8 cellular contexts compared by ENCODE assay signal in the genomic region with DNA sequence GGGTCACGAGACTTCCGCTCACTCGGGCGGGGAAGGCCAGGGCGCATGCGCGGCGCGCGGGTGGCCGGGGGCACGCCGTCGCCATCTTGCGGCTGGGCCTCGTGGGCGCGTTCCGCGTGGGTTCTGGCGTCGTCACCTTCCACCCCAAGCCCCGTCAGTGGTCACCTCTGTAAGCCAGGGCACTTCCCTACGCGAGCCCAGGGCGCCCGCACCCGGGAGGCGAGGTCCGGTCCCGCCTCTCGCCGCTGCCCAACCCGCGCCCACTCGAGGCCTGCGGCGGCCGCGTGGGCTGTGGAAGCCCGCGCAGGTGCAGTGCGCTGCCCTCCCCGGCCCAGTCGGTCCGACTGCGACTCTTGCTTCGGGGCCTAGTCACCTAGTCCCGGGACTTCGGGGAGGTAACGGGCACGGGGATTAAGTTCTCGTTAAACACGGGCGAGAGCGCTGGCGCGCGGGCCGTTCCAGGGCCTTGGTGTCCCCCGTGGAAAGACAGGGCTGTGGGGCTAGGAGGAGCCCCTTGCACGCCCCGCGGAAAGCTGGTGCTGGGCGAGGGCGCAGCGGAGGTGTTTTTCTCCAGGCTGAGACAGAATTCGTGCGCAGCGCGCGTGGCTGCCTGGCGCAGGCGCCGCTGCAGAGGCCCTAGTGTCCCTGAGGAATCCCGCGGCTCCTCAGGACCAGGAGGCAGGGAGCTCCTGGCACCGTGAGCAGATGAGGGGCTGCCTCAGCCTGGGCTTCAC. TPM values are rescaled to one million over a fixed set of nuclear protein-coding genes. Genes with fewer than 3 reads are reported as not detected.
DNase-seq lines count a peak whose midpoint lies in the region; ATAC-seq and TF ChIP-seq lines count a peak whose summit lies in the region.

No MANE protein-coding gene starts in this region.

- DNase-seq in NCI-H1694 treated with DMSO at 0.1 percent for 48 hours (lab: John Stamatoyannopoulos, UW), result peak; percentile 77
- DNase-seq in NCI-H1694 (lab: John Stamatoyannopoulos, UW), result no peak
- peak; percentile 94 to 95 for DNase-seq in NCI-H524 (lab: John Stamatoyannopoulos, UW)
- DNase-seq in activated CD4-positive, alpha-beta T cell treated with anti-CD3 and anti-CD28 coated beads, Interleukin-2, amount 50 U/mL, for 24 hours (ENCODE audit: low read depth in 1 of 2, low spot score in 1 of 2), result peak; percentile 87 to 95
- peak; percentile 92 for DNase-seq in dermis blood vessel endothelial cell
- peak; percentile 96 to 97 (median 97) for DNase-seq in right lobe of liver
- DNase-seq in stimulated activated CD4-positive, alpha-beta T cell treated with anti-CD3 and anti-CD28 coated beads, Interleukin-4, amount 100 ng/mL, for 4 hours, result peak; percentile 95 to 96

- no peaks in the 10 kb centered on the region for H3K27me3 ChIP-seq in right lobe of liver

- H3K27ac ChIP-seq in right lobe of liver, result peak overlapping the region; percentile 96 to 99 (median 99)

- peak; percentile 43 for ATAC-seq in HG03066 (IDR thresholded peaks at IDR 0.05; ENCODE audit: low read depth, unreplicated experiment)
- ATAC-seq in right lobe of liver, result peak; percentile 6 to 32 (median 16)

- intact Hi-C loops in right lobe of liver (cut with DNase I), result no loop called here

- peak in 3 of 4 donors; percentile 30 to 56 (median 38) for TF ChIP-seq CTCF in right lobe of liver (IDR thresholded peaks at IDR 0.05)

- 0% methylated on average over 4 of the region's 78 CpGs for WGBS in right lobe of liver (ENCODE audit: insufficient coverage, low coverage, low lambda C conversion rate, missing lambda C conversion rate)

- peaks cover 0 to 42% (median 21%) of the 10 kb centered on the region in 4 donors for H3K4me1 ChIP-seq in right lobe of liver

- TF ChIP-seq POLR2A in right lobe of liver (IDR thresholded peaks at IDR 0.05), result peak; percentile 92

- H3K9me3 ChIP-seq in right lobe of liver, result no peaks in the 10 kb centered on the region

- H3K4me3 ChIP-seq in right lobe of liver, result peak overlapping the region; percentile 87 to 99 (median 93)

- peaks cover 0 to 16% (median 8%) of the 10 kb centered on the region in 4 donors for H3K36me3 ChIP-seq in right lobe of liver

RNA-seq across cellular contexts. Expression of gene ARHGDIA, which starts 0.4 kb away (rescaled TPM):
- total RNA-seq in dermis blood vessel endothelial cell, result 195 and 495 TPM in 2 replicates
- 100 to 1,000 TPM in 5 of 6 experiments, 10 to 100 TPM in 1; 92.4 to 162 (median 137) TPM for total RNA-seq in right lobe of liver

RNA-seq across cellular contexts. Expression of gene P4HB, which starts 11.2 kb away (rescaled TPM):
- 1,052 and 1,490 TPM in 2 replicates for total RNA-seq in dermis blood vessel endothelial cell
- total RNA-seq in right lobe of liver, result 1,000 to 10,000 TPM in 5 of 6 experiments, 100 to 1,000 TPM in 1; 856 to 5,039 (median 1,455) TPM

RNA-seq across cellular contexts. Expression of gene ALYREF, which starts 19.8 kb away (rescaled TPM):
- total RNA-seq in dermis blood vessel endothelial cell (172 and 224 TPM in 2 replicates), right lobe of liver (10 to 100 TPM; 11.6 to 20.3 (median 18.8) TPM)

RNA-seq across cellular contexts. Expression of gene ANAPC11, which starts 20.0 kb away (rescaled TPM):
- total RNA-seq in dermis blood vessel endothelial cell (79.9 and 128 TPM in 2 replicates), right lobe of liver (100 to 1,000 TPM in 1 of 6 experiments, 10 to 100 TPM in 5; 54.3 to 101 (median 73.3) TPM)

RNA-seq across cellular contexts. Expression of gene NPB, which starts 30.5 kb away (rescaled TPM):
- 0.28 TPM in 1 of 2 replicates, not detected in the other for total RNA-seq in dermis blood vessel endothelial cell
- 1 to 10 TPM in 2 of 6 experiments, under 1 TPM in 2, not detected in 2; 0.12 to 1.5 (median 0.87) TPM for total RNA-seq in right lobe of liver
